1 cellular context compared by ENCODE assay signal in genomic region chr15:45200799-45201556, GRCh38.
TF ChIP-seq lines count a peak whose summit lies in the region.

No MANE protein-coding gene starts in this region.

TF ChIP-seq in HepG2, 621 proteins besides CTCF, POLR2A, EP300 and RAD21 (continued from another document and continues in another):
- TF ChIP-seq PRDM10 (CRISPR knock-in tag; IDR thresholded peaks at IDR 0.05; ENCODE audit: low read depth) (no peak), ZNF7 (CRISPR knock-in tag; IDR thresholded peaks at IDR 0.05) (peak; percentile 70; the same call in 1 of the 2 replicates), ZNF607 (CRISPR knock-in tag; IDR thresholded peaks at IDR 0.05; ENCODE audit: borderline replicate concordance) (peak; percentile 84; the same call in 1 of the 2 replicates), ZNF12 (CRISPR knock-in tag; IDR thresholded peaks at IDR 0.05) (no peak), E2F1 (CRISPR knock-in tag; IDR thresholded peaks at IDR 0.05) (no peak; the same call in 1 of the 2 replicates), ZNF530 (CRISPR knock-in tag; IDR thresholded peaks at IDR 0.05; ENCODE audit: low read depth) (no peak), ZNF547 (CRISPR knock-in tag; IDR thresholded peaks at IDR 0.05) (no peak; the same call in 1 of the 2 replicates), ELF1 (CRISPR knock-in tag; IDR thresholded peaks at IDR 0.05) (peak; percentile 43; the same call in 1 of the 2 replicates), REXO4 (CRISPR knock-in tag; IDR thresholded peaks at IDR 0.05; ENCODE audit: borderline replicate concordance) (no peak), FOXO1 (CRISPR knock-in tag; IDR thresholded peaks at IDR 0.05) (peak; percentile 56), NR2C2 (CRISPR knock-in tag; IDR thresholded peaks at IDR 0.05; ENCODE audit: borderline replicate concordance) (no peak), SAP130 (CRISPR knock-in tag; IDR thresholded peaks at IDR 0.05; ENCODE audit: low read depth) (peak; percentile 74), SOX5 (CRISPR knock-in tag; IDR thresholded peaks at IDR 0.05; ENCODE audit: borderline replicate concordance) (peak; percentile 61; the same call in 1 of the 2 replicates), JDP2 (CRISPR knock-in tag; IDR thresholded peaks at IDR 0.05; ENCODE audit: borderline replicate concordance) (no peak), RBM39 (IDR thresholded peaks at IDR 0.05; ENCODE audit: low read depth, low read length, poor library complexity, severe bottlenecking) (peak; percentile 48), ZNF737 (CRISPR knock-in tag; IDR thresholded peaks at IDR 0.05; ENCODE audit: borderline replicate concordance) (no peak), THAP8 (CRISPR knock-in tag; IDR thresholded peaks at IDR 0.05; ENCODE audit: borderline replicate concordance) (0 out of 2 replicates have a peak, but pooled peaks have one; percentile 31), ZZZ3 (CRISPR knock-in tag; IDR thresholded peaks at IDR 0.05; ENCODE audit: borderline replicate concordance) (no peak), ZSCAN20 (CRISPR knock-in tag; IDR thresholded peaks at IDR 0.05; ENCODE audit: borderline replicate concordance) (no peak), MNT (IDR thresholded peaks at IDR 0.05) (no peak), ZNF335 (CRISPR knock-in tag; IDR thresholded peaks at IDR 0.05) (no peak), ZNF782 (CRISPR knock-in tag; IDR thresholded peaks at IDR 0.05; ENCODE audit: borderline replicate concordance) (no peak; the same call in 1 of the 2 replicates), ZNF17 (CRISPR knock-in tag; IDR thresholded peaks at IDR 0.05) (no peak), FOXP4 (CRISPR knock-in tag; IDR thresholded peaks at IDR 0.05) (peak; percentile 39; the same call in 1 of the 2 replicates), MBD4 (IDR thresholded peaks at IDR 0.05; ENCODE audit: borderline replicate concordance, low read length) (no peak), ZNF460 (CRISPR knock-in tag; IDR thresholded peaks at IDR 0.05; ENCODE audit: borderline replicate concordance) (no peak), NFIC (IDR thresholded peaks at IDR 0.05; ENCODE audit: low read length) (peak; percentile 29; the same call in 1 of the 2 replicates), ZNF430 (CRISPR knock-in tag; IDR thresholded peaks at IDR 0.05) (0 out of 2 replicates have a peak, but pooled peaks have one; percentile 2), CHCHD3 (CRISPR knock-in tag; IDR thresholded peaks at IDR 0.05) (no peak), EHMT2 (IDR thresholded peaks at IDR 0.05; ENCODE audit: borderline replicate concordance, low read depth, low read length) (0 out of 2 replicates have a peak, but pooled peaks have one; percentile 12), HCFC1 (IDR thresholded peaks at IDR 0.05; ENCODE audit: low read depth, low read length) (no peak), PHF21A (CRISPR knock-in tag; IDR thresholded peaks at IDR 0.05) (no peak), ZFP1 (CRISPR knock-in tag; IDR thresholded peaks at IDR 0.05) (no peak), RBAK (CRISPR knock-in tag; IDR thresholded peaks at IDR 0.05) (peak; percentile 6), ZNF839 (CRISPR knock-in tag; IDR thresholded peaks at IDR 0.05; ENCODE audit: borderline replicate concordance) (no peak), TOE1 (CRISPR knock-in tag; IDR thresholded peaks at IDR 0.05) (no peak), TARDBP (CRISPR knock-in tag; IDR thresholded peaks at IDR 0.05) (no peak), ZNF775 (CRISPR knock-in tag; IDR thresholded peaks at IDR 0.05; ENCODE audit: borderline replicate concordance) (no peak), ZBTB20 (CRISPR knock-in tag; IDR thresholded peaks at IDR 0.05; ENCODE audit: borderline replicate concordance, low read depth) (no peak), KDM5A (IDR thresholded peaks at IDR 0.05; ENCODE audit: borderline replicate concordance, low read length) (no peak), RARA (CRISPR knock-in tag; IDR thresholded peaks at IDR 0.05) (peak; percentile 57; the same call in 1 of the 2 replicates), ZSCAN31 (CRISPR knock-in tag; IDR thresholded peaks at IDR 0.05; ENCODE audit: low read depth) (no peak), DPF2 (CRISPR knock-in tag; IDR thresholded peaks at IDR 0.05; ENCODE audit: borderline replicate concordance, low read depth) (no peak), FOXK1 (CRISPR knock-in tag; IDR thresholded peaks at IDR 0.05; ENCODE audit: borderline replicate concordance, low read depth) (no peak; the same call in 1 of the 2 replicates), NFKBIZ (CRISPR knock-in tag; IDR thresholded peaks at IDR 0.05) (no peak), ZBTB42 (CRISPR knock-in tag; IDR thresholded peaks at IDR 0.05) (no peak), KMT2B (CRISPR knock-in tag; IDR thresholded peaks at IDR 0.05) (no peak; the same call in 1 of the 2 replicates), FOXA1 (IDR thresholded peaks at IDR 0.05) (no peak), FOXA1 (CRISPR knock-in tag; IDR thresholded peaks at IDR 0.05) (peak; percentile 19; the same call in 1 of the 2 replicates), BORCS8-MEF2B (CRISPR knock-in tag; IDR thresholded peaks at IDR 0.05) (no peak), ARID4A (CRISPR knock-in tag; IDR thresholded peaks at IDR 0.05; ENCODE audit: borderline replicate concordance) (peak; percentile 35; the same call in 1 of the 2 replicates), HDAC2 (CRISPR knock-in tag; IDR thresholded peaks at IDR 0.05) (peak; percentile 15; the same call in 1 of the 2 replicates), SRSF4 (IDR thresholded peaks at IDR 0.05; ENCODE audit: low read depth, low read length, poor library complexity, severe bottlenecking) (no peak), HOXA5 (CRISPR knock-in tag; IDR thresholded peaks at IDR 0.05) (no peak), ZNF101 (CRISPR knock-in tag; IDR thresholded peaks at IDR 0.05; ENCODE audit: borderline replicate concordance, low read depth) (no peak), ZBTB7B (CRISPR knock-in tag; IDR thresholded peaks at IDR 0.05) (peak; percentile 10; the same call in 1 of the 2 replicates), GATAD2A (CRISPR knock-in tag; IDR thresholded peaks at IDR 0.05) (peak; percentile 64), NFE2L2 (IDR thresholded peaks at IDR 0.05; ENCODE audit: low read length) (no peak), ZSCAN9 (CRISPR knock-in tag; IDR thresholded peaks at IDR 0.05; ENCODE audit: borderline replicate concordance) (no peak), SMYD3 (CRISPR knock-in tag; IDR thresholded peaks at IDR 0.05) (no peak), RARG (CRISPR knock-in tag; IDR thresholded peaks at IDR 0.05; ENCODE audit: low read depth) (no peak), NRL (CRISPR knock-in tag; IDR thresholded peaks at IDR 0.05; ENCODE audit: borderline replicate concordance) (no peak; the same call in 1 of the 2 replicates), THAP11 (CRISPR knock-in tag; IDR thresholded peaks at IDR 0.05) (peak; percentile 49; the same call in 1 of the 2 replicates), CCAR2 (optimal IDR thresholded peaks at IDR 0.05; ENCODE audit: low read depth, low read length) (no peak), PPARG (CRISPR knock-in tag; conservative IDR thresholded peaks at IDR 0.05) (no peak), ZFP36 (IDR thresholded peaks at IDR 0.05; ENCODE audit: borderline replicate concordance, low read depth, low read length, partially characterized antibody) (no peak), TAF1 (CRISPR knock-in tag; IDR thresholded peaks at IDR 0.05) (0 out of 2 replicates have a peak, but pooled peaks have one; percentile 31), HOXA9 (CRISPR knock-in tag; IDR thresholded peaks at IDR 0.05; ENCODE audit: borderline replicate concordance) (no peak), TAF15 (IDR thresholded peaks at IDR 0.05; ENCODE audit: low read depth, low read length, poor library complexity, severe bottlenecking) (no peak)
